Comparison of ENCODE assay signal across 9 cellular contexts in genomic region chr2:136765256-136765735, GRCh38. TPM values are rescaled to one million over a fixed set of nuclear protein-coding genes. Genes with fewer than 3 reads are reported as not detected.
A peak's percentile ranks its signal among the peaks of the same experiment; 100 is the strongest.
DNase-seq lines count a peak whose midpoint lies in the region; ATAC-seq and TF ChIP-seq lines count a peak whose summit lies in the region.
"Had no signal": no experiment of that assay in that cellular context is flagged by ENCODE, and none has a peak within 500 bp of the region (broad histone marks: within the 10 kb centered on the region; RNA-seq: fewer than 3 reads in every experiment).

THSD7B (plus strand) TSS chr2:136765545; CDS start chr2:136882179, 116,634 bp downstream.

- in situ Hi-C loops in GM13977 (cut with MboI; ENCODE audit: low pct_unique_long_range_greater_than_20kb, low sequenced_read_pairs, unreplicated experiment) = no loop called here

- no peaks in the 10 kb centered on the region for H3K9me3 ChIP-seq in T-helper 17 cell (ENCODE audit: control insufficient read depth, low read length, poor library complexity, severe bottlenecking)
- H3K9me3 ChIP-seq in hepatocyte (ENCODE audit: low read depth) = no peaks in the 10 kb centered on the region

- H2AFZ ChIP-seq in hepatocyte = peak within 1 kb of the TSS; percentile 76

- no peak within 1 kb of the TSS for H3K27ac ChIP-seq in hepatocyte

- no peak for ATAC-seq in T-helper 17 cell
- ATAC-seq: left colon had no signal

- H3K4me3 ChIP-seq in hepatocyte (peak within 1 kb of the TSS; percentile 67), skeletal muscle cell (ENCODE audit: low read depth, low read length) (peak within 1 kb of the TSS; percentile 12), foreskin fibroblast (ENCODE audit: low read depth in 1 of 2, low read length in 2 of 2) (peak within 1 kb of the TSS in 1 of 2 donors; percentile 13)

- H3K36me3 ChIP-seq in hepatocyte (replicated peaks; ENCODE audit: insufficient read depth, low read depth) = peaks cover 3% of the 10 kb centered on the region

- peak within 1 kb of the TSS; percentile 99 for H3K4me2 ChIP-seq in hepatocyte

- no peaks in the 10 kb centered on the region for H4K20me1 ChIP-seq in hepatocyte (ENCODE audit: insufficient read depth, poor library complexity, severe bottlenecking)

- no peak within 1 kb of the TSS for H3K27ac Mint-ChIP-seq in T-helper 17 cell

- DNase-seq in GM13977 (ENCODE audit: low spot score) (peak; percentile 48), T-helper 17 cell (no peak), hepatocyte (ENCODE audit: low spot score) (peak; percentile 14), skeletal muscle cell (ENCODE audit: low read depth) (no peak), foreskin fibroblast (no peak), NCI-H1417 (lab: John Stamatoyannopoulos, UW) (no peak), RPMI8226 (no peak)
- DNase-seq in effector CD4-positive, alpha-beta T cell = no peak
- DNase-seq: left colon had no signal

- TF ChIP-seq CTCF in GM13977 (IDR thresholded peaks at IDR 0.05; ENCODE audit: extremely low read depth, insufficient read depth, missing control alignments) (no peak), hepatocyte (IDR thresholded peaks at IDR 0.05; ENCODE audit: poor library complexity) (no peak), foreskin fibroblast (IDR thresholded peaks at IDR 0.05; ENCODE audit: low read depth, low read length) (no peak)

- peaks cover 63% of the 10 kb centered on the region for H3K27me3 Mint-ChIP-seq in T-helper 17 cell

- no peaks in the 10 kb centered on the region for H3K36me3 Mint-ChIP-seq in T-helper 17 cell (ENCODE audit: low read depth)

- H3K79me2 ChIP-seq in hepatocyte = no peaks in the 10 kb centered on the region

- peaks cover 10% of the 10 kb centered on the region for H3K4me1 ChIP-seq in hepatocyte (ENCODE audit: insufficient read depth)

- H3K27me3 ChIP-seq in hepatocyte = peaks cover 85% of the 10 kb centered on the region

- H3K4me1 Mint-ChIP-seq in T-helper 17 cell = peaks cover 2% of the 10 kb centered on the region

- no peaks in the 10 kb centered on the region for H3K9me2 ChIP-seq in hepatocyte (replicated peaks; ENCODE audit: insufficient read depth)

- H3K4me3 Mint-ChIP-seq in T-helper 17 cell = peak within 1 kb of the TSS; percentile 49

- 0% methylated on average over 26 of the region's 43 CpGs for WGBS in hepatocyte (ENCODE audit: low lambda C conversion rate, missing lambda C conversion rate)

RNA-seq across cellular contexts. Expression of gene THSD7B, which starts in this region (rescaled TPM):
- total RNA-seq in T-helper 17 cell (not detected), hepatocyte (4.5 and 5.7 TPM in 2 replicates)
- 0.48 and 2.0 TPM in 2 replicates for polyA plus RNA-seq in hepatocyte

Comparison
In these comparisons a context has a peak if more than half of its experiments do, and no peak if none do; other contexts are left out.
1. DNase-seq: peak in GM13977 (single experiment) and hepatocyte (single experiment); none in T-helper 17 cell (0 of 3), skeletal muscle cell (single experiment), foreskin fibroblast (0 of 2), effector CD4-positive, alpha-beta T cell (single experiment), NCI-H1417 (0 of 3) and RPMI8226 (single experiment).